ENCODE assay signal across 12 cellular contexts in genomic region chr4:85741921-85742591, GRCh38.
A peak's percentile ranks its signal among the peaks of the same experiment; 100 is the strongest.
DNase-seq lines count a peak whose midpoint lies in the region; ATAC-seq and TF ChIP-seq lines count a peak whose summit lies in the region.
"Had no signal": no experiment of that assay in that cellular context is flagged by ENCODE, and none has a peak within 500 bp of the region (broad histone marks: within the 10 kb centered on the region; RNA-seq: fewer than 3 reads in every experiment).

No MANE protein-coding gene starts in this region.

- H2AFZ ChIP-seq in GM23338 = 0 out of 2 replicates have a peak overlapping the region, but pooled peaks have one; percentile 67

- no peaks in the 10 kb centered on the region for H3F3A ChIP-seq in GM23338 (replicated peaks; ENCODE audit: low read depth)

- no peak for TF ChIP-seq POLR2A in esophagus squamous epithelium (IDR thresholded peaks at IDR 0.05)

- peaks cover 2% of the 10 kb centered on the region for H3K27me3 Mint-ChIP-seq in GM23338 (ENCODE audit: insufficient read depth, low read depth, poor library complexity)
- no peaks in the 10 kb centered on the region for H3K27me3 Mint-ChIP-seq in activated CD4-positive, alpha-beta T cell treated with anti-CD3 and anti-CD28 coated beads for 36 hours
- H3K27me3 Mint-ChIP-seq: type B pancreatic cell had no signal

- no peak overlapping the region for H3K4me2 ChIP-seq in GM23338

- H3K9me3 ChIP-seq in esophagus squamous epithelium = no peaks in the 10 kb centered on the region
- H3K9me3 ChIP-seq: Caco-2 had no signal

- DNase-seq in GM23338 (ENCODE audit: low spot score) (no peak), NCI-H69 (lab: John Stamatoyannopoulos, UW) (peak; percentile 83), esophagus squamous epithelium (lab: John Stamatoyannopoulos, UW) (no peak), pons (ENCODE audit: low spot score) (peak; percentile 84), NOMO-1 treated with DMSO at 0.1 percent for 48 hours (lab: John Stamatoyannopoulos, UW; ENCODE audit: unreplicated experiment) (no peak), GM20000 (ENCODE audit: low spot score) (no peak)
- no peak for DNase-seq in activated CD4-positive, alpha-beta T cell treated with anti-CD3 and anti-CD28 coated beads for 36 hours
- DNase-seq: activated CD4-positive, alpha-beta T cell treated with anti-CD3 and anti-CD28 coated beads, Interleukin-2, amount 50 U/mL, for 48 hours; Caco-2 had no signal

- H3K79me2 ChIP-seq in GM23338 (replicated peaks; ENCODE audit: insufficient read depth) = no peaks in the 10 kb centered on the region

- H3K4me3 ChIP-seq in GM23338 = no peak overlapping the region
- no peak overlapping the region for H3K4me3 ChIP-seq in esophagus squamous epithelium
- H3K4me3 ChIP-seq: lung had no signal

- WGBS in esophagus squamous epithelium, 2 donors = 81 to 82% methylated on average over 5 of the region's 5 CpGs

- no peak for TF ChIP-seq CTCF in GM23338 (conservative IDR thresholded peaks at IDR 0.05; ENCODE audit: low read depth in 2 of 2)
- no peak for TF ChIP-seq CTCF in esophagus squamous epithelium (IDR thresholded peaks at IDR 0.05)
- TF ChIP-seq CTCF in GM20000 (IDR thresholded peaks at IDR 0.05; ENCODE audit: extremely low read depth, missing control alignments) = no peak

- H3K36me3 ChIP-seq in GM23338 (ENCODE audit: insufficient read depth) = no peaks in the 10 kb centered on the region
- H3K36me3 ChIP-seq in esophagus squamous epithelium = no peaks in the 10 kb centered on the region

- no peaks in the 10 kb centered on the region for H4K20me1 ChIP-seq in GM23338 (replicated peaks; ENCODE audit: insufficient read depth)

- peaks cover 8% of the 10 kb centered on the region; the same call in 1 of the 2 replicates for H3K4me1 ChIP-seq in GM23338 (ENCODE audit: insufficient read depth)
- H3K4me1 ChIP-seq in esophagus squamous epithelium = peaks cover 9 to 63% (median 40%) of the 10 kb centered on the region in 3 donors
- H3K4me1 ChIP-seq: Caco-2 had no signal

- ATAC-seq in GM23338 (no peak), HG03342 (IDR thresholded peaks at IDR 0.05; ENCODE audit: unreplicated experiment) (no peak)
- ATAC-seq in activated CD4-positive, alpha-beta T cell treated with anti-CD3 and anti-CD28 coated beads for 36 hours = no peak

- CTCF ChIA-PET in activated CD4-positive, alpha-beta T cell treated with anti-CD3 and anti-CD28 coated beads for 36 hours (lab: Charles Lee) = no interaction called here

- no peaks in the 10 kb centered on the region for H3K36me3 Mint-ChIP-seq in GM23338 (ENCODE audit: low read depth)
- H3K36me3 Mint-ChIP-seq in activated CD4-positive, alpha-beta T cell treated with anti-CD3 and anti-CD28 coated beads for 36 hours (ENCODE audit: low read depth) = no peaks in the 10 kb centered on the region
- H3K36me3 Mint-ChIP-seq: type B pancreatic cell had no signal

- H3K4me1 Mint-ChIP-seq in GM23338 = peaks cover 13% of the 10 kb centered on the region
- no peaks in the 10 kb centered on the region for H3K4me1 Mint-ChIP-seq in activated CD4-positive, alpha-beta T cell treated with anti-CD3 and anti-CD28 coated beads for 36 hours

- intact Hi-C loops in esophagus squamous epithelium (cut with DNase I) = no loop called here
- intact Hi-C loops in activated CD4-positive, alpha-beta T cell treated with anti-CD3 and anti-CD28 coated beads for 36 hours (cut with DNase I, micrococcal nuclease) = no loop called here

- H3K9me3 Mint-ChIP-seq in GM23338 = no peaks in the 10 kb centered on the region
- H3K9me3 Mint-ChIP-seq in activated CD4-positive, alpha-beta T cell treated with anti-CD3 and anti-CD28 coated beads for 36 hours (ENCODE audit: low read depth) = no peaks in the 10 kb centered on the region
- H3K9me3 Mint-ChIP-seq: type B pancreatic cell had no signal

- POLR2A ChIA-PET in activated CD4-positive, alpha-beta T cell treated with anti-CD3 and anti-CD28 coated beads for 36 hours (lab: Charles Lee) = no interaction called here

- H3K27ac Mint-ChIP-seq in GM23338 = no peak overlapping the region
- H3K27ac Mint-ChIP-seq in activated CD4-positive, alpha-beta T cell treated with anti-CD3 and anti-CD28 coated beads for 36 hours = no peak overlapping the region
- H3K27ac Mint-ChIP-seq: type B pancreatic cell had no signal

- no peaks in the 10 kb centered on the region for H3K9me2 ChIP-seq in GM23338 (ENCODE audit: insufficient read depth)

- H3K27ac ChIP-seq in GM23338 (ENCODE audit: low read depth) = no peak overlapping the region
- H3K27ac ChIP-seq in esophagus squamous epithelium = peak overlapping the region; percentile 17 to 85 (median 42)

- H3K27me3 ChIP-seq in GM23338 (ENCODE audit: insufficient read depth) (no peaks in the 10 kb centered on the region), esophagus squamous epithelium (no peaks in the 10 kb centered on the region)

- H3K4me3 Mint-ChIP-seq in GM23338 = no peak overlapping the region
- no peak overlapping the region for H3K4me3 Mint-ChIP-seq in activated CD4-positive, alpha-beta T cell treated with anti-CD3 and anti-CD28 coated beads for 36 hours
- H3K4me3 Mint-ChIP-seq: type B pancreatic cell had no signal

TF ChIP-seq in GM23338, 12 proteins besides CTCF, POLR2A, EP300 and RAD21:
- TF ChIP-seq ZNF331 (CRISPR knock-in tag; IDR thresholded peaks at IDR 0.05; ENCODE audit: low read depth) (no peak), ETS1 (IDR thresholded peaks at IDR 0.05) (no peak), POLR2AphosphoS5 (IDR thresholded peaks at IDR 0.05; ENCODE audit: low read depth) (no peak), NANOG (IDR thresholded peaks at IDR 0.05; ENCODE audit: borderline replicate concordance) (no peak)
- TF ChIP-seq, protein P1, sequence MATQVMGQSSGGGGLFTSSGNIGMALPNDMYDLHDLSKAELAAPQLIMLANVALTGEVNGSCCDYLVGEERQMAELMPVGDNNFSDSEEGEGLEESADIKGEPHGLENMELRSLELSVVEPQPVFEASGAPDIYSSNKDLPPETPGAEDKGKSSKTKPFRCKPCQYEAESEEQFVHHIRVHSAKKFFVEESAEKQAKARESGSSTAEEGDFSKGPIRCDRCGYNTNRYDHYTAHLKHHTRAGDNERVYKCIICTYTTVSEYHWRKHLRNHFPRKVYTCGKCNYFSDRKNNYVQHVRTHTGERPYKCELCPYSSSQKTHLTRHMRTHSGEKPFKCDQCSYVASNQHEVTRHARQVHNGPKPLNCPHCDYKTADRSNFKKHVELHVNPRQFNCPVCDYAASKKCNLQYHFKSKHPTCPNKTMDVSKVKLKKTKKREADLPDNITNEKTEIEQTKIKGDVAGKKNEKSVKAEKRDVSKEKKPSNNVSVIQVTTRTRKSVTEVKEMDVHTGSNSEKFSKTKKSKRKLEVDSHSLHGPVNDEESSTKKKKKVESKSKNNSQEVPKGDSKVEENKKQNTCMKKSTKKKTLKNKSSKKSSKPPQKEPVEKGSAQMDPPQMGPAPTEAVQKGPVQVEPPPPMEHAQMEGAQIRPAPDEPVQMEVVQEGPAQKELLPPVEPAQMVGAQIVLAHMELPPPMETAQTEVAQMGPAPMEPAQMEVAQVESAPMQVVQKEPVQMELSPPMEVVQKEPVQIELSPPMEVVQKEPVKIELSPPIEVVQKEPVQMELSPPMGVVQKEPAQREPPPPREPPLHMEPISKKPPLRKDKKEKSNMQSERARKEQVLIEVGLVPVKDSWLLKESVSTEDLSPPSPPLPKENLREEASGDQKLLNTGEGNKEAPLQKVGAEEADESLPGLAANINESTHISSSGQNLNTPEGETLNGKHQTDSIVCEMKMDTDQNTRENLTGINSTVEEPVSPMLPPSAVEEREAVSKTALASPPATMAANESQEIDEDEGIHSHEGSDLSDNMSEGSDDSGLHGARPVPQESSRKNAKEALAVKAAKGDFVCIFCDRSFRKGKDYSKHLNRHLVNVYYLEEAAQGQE (IDR thresholded peaks at IDR 0.05; ENCODE audit: unreplicated experiment) = no peak

Comparison
In these comparisons a context has a peak if more than half of its experiments do, and no peak if none do; other contexts are left out.
1. DNase-seq: peak in NCI-H69 (single experiment) and pons (single experiment); none in GM23338 (single experiment), esophagus squamous epithelium (single experiment), activated CD4-positive, alpha-beta T cell treated with anti-CD3 and anti-CD28 coated beads for 36 hours (single experiment), NOMO-1 treated with DMSO at 0.1 percent for 48 hours (single experiment) and GM20000 (single experiment).